ENCODE assay signal across 35 cellular contexts in genomic region chr2:123971564-123972318, GRCh38. TPM values are rescaled to one million over a fixed set of nuclear protein-coding genes. Genes with fewer than 3 reads are reported as not detected.
"Had no signal": no experiment of that assay in that cellular context is flagged by ENCODE, and none has a peak within 500 bp of the region (broad histone marks: within the 10 kb centered on the region; RNA-seq: fewer than 3 reads in every experiment).

No MANE protein-coding gene starts in this region.

- H2AFZ ChIP-seq: hepatocyte, neural progenitor cell, parathyroid adenoma had no signal

- DNase-seq: dermis blood vessel endothelial cell; effector memory CD4-positive, alpha-beta T cell; foreskin keratinocyte; heart left ventricle; kidney; left lung; mesenchymal stem cell; mucosa of descending colon; naive B cell; right lobe of liver; stimulated activated CD4-positive, alpha-beta T cell treated with anti-CD3 and anti-CD28 coated beads, Interleukin-12 subunit alpha, Interleukin-12 subunit beta, amount 100 ng/mL, for 4 hours; stimulated activated CD4-positive, alpha-beta T cell treated with anti-CD3 and anti-CD28 coated beads, Interleukin-1b, Interleukin-23, amount 100 ng/mL, for 48 hours; stimulated activated CD4-positive, alpha-beta T cell treated with anti-CD3 and anti-CD28 coated beads, Interleukin-4, amount 100 ng/mL, for 4 hours; transverse colon; upper lobe of right lung; uterus had no signal

- H3K4me1 ChIP-seq: esophagus muscularis mucosa, foreskin keratinocyte, gastroesophageal sphincter, heart left ventricle, left lung, neural progenitor cell, parathyroid adenoma, right lobe of liver, transverse colon, upper lobe of right lung, uterus had no signal

- H3K4me3 Mint-ChIP-seq: mesothelial cell of epicardium; natural killer cell treated with Interleukin-12 subunit alpha and Interleukin-12 subunit beta and Interleukin-15 and Interleukin-18, amount 100 ng/mL, for 72 hours; neural progenitor cell; stimulated activated memory B cell treated with anti-CD40 and anti-IgM and Interleukin-4, amounts not matched to agents 10 μg/mL and 1 μg/mL and 100 μg/mL, for 72 hours; stimulated activated naive CD8-positive, alpha-beta T cell treated with anti-CD3 and anti-CD28 coated beads, Interleukin-15, Interleukin-2, amounts not matched to agents 100 ng/mL and 50 ng/mL, for 24 hours had no signal

- H3K36me3 ChIP-seq: esophagus muscularis mucosa, gastroesophageal sphincter, heart left ventricle, left lung, neural progenitor cell, right lobe of liver, thoracic aorta, transverse colon, upper lobe of right lung, uterus had no signal

- H3K4me1 Mint-ChIP-seq: mesothelial cell of epicardium, neural progenitor cell had no signal

- H3K4me2 ChIP-seq: hepatocyte, neural progenitor cell, smooth muscle cell had no signal

- H3K27ac Mint-ChIP-seq: mesothelial cell of epicardium; natural killer cell treated with Interleukin-12 subunit alpha and Interleukin-12 subunit beta and Interleukin-15 and Interleukin-18, amount 100 ng/mL, for 72 hours; neural progenitor cell; progenitor cell of endocrine pancreas; stimulated activated memory B cell treated with anti-CD40 and anti-IgM and Interleukin-4, amounts not matched to agents 10 μg/mL and 1 μg/mL and 100 μg/mL, for 72 hours; stimulated activated naive CD8-positive, alpha-beta T cell treated with anti-CD3 and anti-CD28 coated beads, Interleukin-15, Interleukin-2, amounts not matched to agents 100 ng/mL and 50 ng/mL, for 24 hours had no signal

- H3K27ac ChIP-seq: coronary artery, esophagus muscularis mucosa, foreskin keratinocyte, gastroesophageal sphincter, heart left ventricle, hepatocyte, left lung, neural progenitor cell, parathyroid adenoma, right lobe of liver, thoracic aorta, transverse colon, upper lobe of right lung, uterus had no signal

- H3K36me3 Mint-ChIP-seq: mesothelial cell of epicardium; naive B cell; natural killer cell treated with Interleukin-12 subunit alpha and Interleukin-12 subunit beta and Interleukin-15 and Interleukin-18, amount 100 ng/mL, for 72 hours; neural progenitor cell; stimulated activated memory B cell treated with anti-CD40 and anti-IgM and Interleukin-4, amounts not matched to agents 10 μg/mL and 1 μg/mL and 100 μg/mL, for 72 hours had no signal

- ATAC-seq: foreskin keratinocyte; gastroesophageal sphincter; heart left ventricle; left lung; mucosa of descending colon; natural killer cell treated with Interleukin-12 subunit alpha and Interleukin-12 subunit beta and Interleukin-15 and Interleukin-18, amount 100 ng/mL, for 72 hours; right lobe of liver; stimulated activated memory B cell treated with anti-CD40 and anti-IgM and Interleukin-4, amounts not matched to agents 10 μg/mL and 1 μg/mL and 100 μg/mL, for 72 hours; upper lobe of right lung had no signal

- H3K27me3 ChIP-seq: esophagus muscularis mucosa, foreskin keratinocyte, gastroesophageal sphincter, heart left ventricle, hepatocyte, left lung, neural progenitor cell, right lobe of liver, transverse colon, upper lobe of right lung, uterus had no signal

- H3K9me3 Mint-ChIP-seq: neural progenitor cell had no signal

- H3K9me3 ChIP-seq: esophagus muscularis mucosa, gastroesophageal sphincter, heart left ventricle, left lung, right lobe of liver, thoracic aorta, transverse colon, upper lobe of right lung, uterus had no signal

- H3K9ac ChIP-seq: neural progenitor cell, parathyroid adenoma had no signal

- H3K27me3 Mint-ChIP-seq: natural killer cell treated with Interleukin-12 subunit alpha and Interleukin-12 subunit beta and Interleukin-15 and Interleukin-18, amount 100 ng/mL, for 72 hours; progenitor cell of endocrine pancreas; stimulated activated memory B cell treated with anti-CD40 and anti-IgM and Interleukin-4, amounts not matched to agents 10 μg/mL and 1 μg/mL and 100 μg/mL, for 72 hours; stimulated activated naive CD8-positive, alpha-beta T cell treated with anti-CD3 and anti-CD28 coated beads, Interleukin-15, Interleukin-2, amounts not matched to agents 100 ng/mL and 50 ng/mL, for 24 hours had no signal

- H3K4me3 ChIP-seq: coronary artery, esophagus muscularis mucosa, gastroesophageal sphincter, heart left ventricle, hepatocyte, left lung, mucosa of descending colon, neural progenitor cell, right lobe of liver, smooth muscle cell, thoracic aorta, transverse colon, upper lobe of right lung, uterus had no signal

- H3K79me2 ChIP-seq: hepatocyte, parathyroid adenoma had no signal

RNA-seq across cellular contexts. Expression of gene CNTNAP5, which starts 53.3 kb away (rescaled TPM):
- total RNA-seq: dermis blood vessel endothelial cell; endothelial cell of umbilical vein; epithelial cell of proximal tubule; fibroblast of lung; foreskin keratinocyte; heart left ventricle; hepatocyte; left lung; lower leg skin; lung microvascular endothelial cell; natural killer cell treated with Interleukin-12 subunit alpha and Interleukin-12 subunit beta and Interleukin-15 and Interleukin-18, amount 100 ng/mL, for 72 hours; osteoblast; right lobe of liver; smooth muscle cell; thoracic aorta; upper lobe of right lung had no signal
- polyA plus RNA-seq: endothelial cell of umbilical vein, fibroblast of lung, foreskin keratinocyte, heart left ventricle, smooth muscle cell had no signal
